7 cellular contexts compared by ENCODE assay signal in the genomic region with DNA sequence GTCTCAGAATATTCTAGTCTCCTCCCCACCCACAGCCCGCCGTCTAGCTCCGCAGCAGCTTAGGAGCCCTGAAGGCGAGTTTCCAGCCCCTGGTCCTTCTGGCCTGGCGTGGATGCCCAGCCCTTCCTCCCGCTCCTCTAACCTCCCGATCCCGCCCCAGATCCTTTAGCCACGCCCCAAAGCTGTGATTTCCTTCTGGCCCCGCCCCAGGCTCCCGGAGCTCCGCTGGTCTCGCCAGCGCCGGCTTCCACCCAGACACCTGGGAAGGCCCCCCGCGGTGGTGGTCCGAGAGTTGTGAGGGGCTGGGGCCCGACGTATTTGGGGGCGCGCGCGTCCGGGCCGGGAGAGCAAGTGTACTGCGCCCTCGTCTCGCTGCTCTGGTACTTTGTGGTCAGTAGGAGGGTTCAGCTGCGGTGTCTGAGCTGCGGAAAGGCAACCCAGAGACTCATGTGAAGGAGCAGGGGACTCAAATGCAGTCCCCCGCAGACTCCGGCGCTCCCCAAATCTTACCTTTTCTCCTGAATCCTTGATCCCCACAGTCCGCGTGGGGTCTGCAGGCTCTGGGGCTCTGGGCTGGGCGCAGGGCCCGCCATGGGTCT. TPM values are rescaled to one million over a fixed set of nuclear protein-coding genes. Genes with fewer than 3 reads are reported as not detected.
A peak's percentile ranks its signal among the peaks of the same experiment; 100 is the strongest.
DNase-seq lines count a peak whose midpoint lies in the region; ATAC-seq and TF ChIP-seq lines count a peak whose summit lies in the region.

A gene (minus strand): TSS at position 114 of the 599 bp plus-strand sequence. CDS start 2,374 bp downstream, outside the sequence.

- ATAC-seq in HG02798 (IDR thresholded peaks at IDR 0.05; ENCODE audit: poor library complexity, unreplicated experiment): no peak

- peak within 1 kb of the TSS; percentile 90 for H3K4me2 ChIP-seq in skeletal muscle satellite cell (ENCODE audit: low read length)

- DNase-seq in HAP-1 (ENCODE audit: low spot score in 2 of 2) (peak in 1 of 2 experiments; percentile 74), RWPE1 (ENCODE audit: low spot score) (peak; percentile 83), SKM-1 (lab: John Stamatoyannopoulos, UW; ENCODE audit: unreplicated experiment) (no peak)

- H3K36me3 ChIP-seq in HAP-1 (replicated peaks) (no peaks in the 10 kb centered on the region), iPS-18a (ENCODE audit: control insufficient read depth, low read depth, low read length) (no peaks in the 10 kb centered on the region), skeletal muscle satellite cell (ENCODE audit: insufficient read depth, low read length) (no peaks in the 10 kb centered on the region)

- no peaks in the 10 kb centered on the region for H3K9me3 ChIP-seq in HAP-1
- no peaks in the 10 kb centered on the region for H3K9me3 ChIP-seq in iPS-18a (ENCODE audit: control insufficient read depth, low read depth, low read length)
- H3K9me3 ChIP-seq in skeletal muscle satellite cell (replicated peaks; ENCODE audit: low read length): no peaks in the 10 kb centered on the region

- H3K27me3 ChIP-seq in HAP-1 (ENCODE audit: low read depth) (no peaks in the 10 kb centered on the region), iPS-18a (ENCODE audit: control insufficient read depth, insufficient read depth, low read length) (peaks cover 53% of the 10 kb centered on the region), skeletal muscle satellite cell (ENCODE audit: control insufficient read depth, insufficient read depth, low read length) (no peaks in the 10 kb centered on the region)

- CTCF ChIA-PET in RWPE1 (lab: Yijun Ruan, JAX): interaction anchor here (0.6 kb wide), 1 partner anchor 50 kb away, joined by 4 read pairs; no protein-coding TSS in a partner anchor

- no peak for TF ChIP-seq CTCF in RWPE1 (conservative IDR thresholded peaks at IDR 0.05; ENCODE audit: low read depth)
- TF ChIP-seq CTCF in brain (conservative IDR thresholded peaks at IDR 0.05): no peak

- POLR2A ChIA-PET in RWPE1 (lab: Yijun Ruan, JAX; ENCODE audit: low non-redundant PET): interaction anchor here (0.5 to 0.6 kb wide), 3 partner anchors 64 to 292 kb away, joined by 3 to 11 read pairs (median 7); a partner anchor contains a TSS

- H3K36me3 Mint-ChIP-seq in brain: no peaks in the 10 kb centered on the region

- no peak within 1 kb of the TSS for H3K9ac ChIP-seq in iPS-18a (ENCODE audit: low read length)
- peak within 1 kb of the TSS; percentile 71 for H3K9ac ChIP-seq in skeletal muscle satellite cell (ENCODE audit: low read depth, low read length)

- peak within 1 kb of the TSS; percentile 74 to 84 (median 78) for H3K4me3 Mint-ChIP-seq in brain

- H3K27ac ChIP-seq in RWPE1: peak within 1 kb of the TSS; percentile 78
- H3K27ac ChIP-seq in iPS-18a (ENCODE audit: low read length): no peak within 1 kb of the TSS

- peak within 1 kb of the TSS in 1 of 5 experiments; percentile 65 for H3K27ac Mint-ChIP-seq in brain

- peaks cover 0 to 8% (median 0%) of the 10 kb centered on the region in 5 experiments for H3K9me3 Mint-ChIP-seq in brain

- peaks cover 66% of the 10 kb centered on the region for H3K27me3 Mint-ChIP-seq in brain

- in situ Hi-C loops in HAP-1 (cut with MboI; ENCODE audit: low sequenced_read_pairs): no loop called here

- H3K4me1 Mint-ChIP-seq in brain: peaks cover 20% of the 10 kb centered on the region

- H3K4me3 ChIP-seq in HAP-1 (peak within 1 kb of the TSS; percentile 54), iPS-18a (ENCODE audit: low read length) (peak within 1 kb of the TSS; percentile 38), skeletal muscle satellite cell (ENCODE audit: low read length) (peak within 1 kb of the TSS; percentile 77)

- H3K4me1 ChIP-seq in HAP-1 (peaks cover 4% of the 10 kb centered on the region), iPS-18a (ENCODE audit: control insufficient read depth, low read depth, low read length) (peaks cover 10% of the 10 kb centered on the region), skeletal muscle satellite cell (ENCODE audit: control insufficient read depth, insufficient read depth, low read length) (peaks cover 16% of the 10 kb centered on the region)

RNA-seq across cellular contexts. Expression of the gene that starts here (rescaled TPM):
- not detected for polyA plus RNA-seq in brain (ENCODE audit: insufficient read depth, low read depth, low replicate concordance)
- total RNA-seq in skeletal muscle satellite cell (2012; rRNA removed): under 0.01 and 1.0 TPM in 2 replicates
